ENCODE assay signal across 16 cellular contexts in genomic region chr11:9470765-9471164, GRCh38.
"Had no signal": no experiment of that assay in that cellular context is flagged by ENCODE, and none has a peak within 500 bp of the region (broad histone marks: within the 10 kb centered on the region; RNA-seq: fewer than 3 reads in every experiment).

No MANE protein-coding gene starts in this region.

- H3K27ac ChIP-seq: coronary artery, hepatocyte, right atrium auricular region had no signal

- DNase-seq: effector CD4-positive, alpha-beta T cell; foreskin melanocyte; left colon; mammary epithelial cell; mucosa of descending colon; naive thymus-derived CD8-positive, alpha-beta T cell; posterior cingulate gyrus; small intestine; stimulated activated CD4-positive, alpha-beta T cell treated with anti-CD3 and anti-CD28 coated beads, Interleukin-12 subunit alpha, Interleukin-12 subunit beta, amount 100 ng/mL, for 4 hours; stimulated activated CD4-positive, alpha-beta T cell treated with anti-CD3 and anti-CD28 coated beads, Interleukin-2, amount 100 ng/mL, for 48 hours; stimulated activated naive CD4-positive, alpha-beta T cell treated with Interleukin-2 at 50 U/mL for 16 hours; trophoblast cell had no signal

- H3K27me3 Mint-ChIP-seq: naive thymus-derived CD8-positive, alpha-beta T cell had no signal

- H3K4me3 ChIP-seq: coronary artery, hepatocyte, mucosa of descending colon, right atrium auricular region had no signal

- FAIRE-seq: small intestine had no signal

- H3K4me1 ChIP-seq: right atrium auricular region had no signal

- ATAC-seq: left colon; mucosa of descending colon; naive thymus-derived CD8-positive, alpha-beta T cell had no signal

- H3K27me3 ChIP-seq: hepatocyte, right atrium auricular region had no signal

- H3K9me3 Mint-ChIP-seq: naive thymus-derived CD8-positive, alpha-beta T cell; neural crest cell had no signal

- H3K4me3 Mint-ChIP-seq: naive thymus-derived CD8-positive, alpha-beta T cell; neural crest cell had no signal

- H3K9me3 ChIP-seq: mucosa of descending colon, right atrium auricular region had no signal

- H2AFZ ChIP-seq: hepatocyte had no signal

- H3K4me2 ChIP-seq: hepatocyte had no signal
